29 cellular contexts compared by ENCODE assay signal in the genomic region with DNA sequence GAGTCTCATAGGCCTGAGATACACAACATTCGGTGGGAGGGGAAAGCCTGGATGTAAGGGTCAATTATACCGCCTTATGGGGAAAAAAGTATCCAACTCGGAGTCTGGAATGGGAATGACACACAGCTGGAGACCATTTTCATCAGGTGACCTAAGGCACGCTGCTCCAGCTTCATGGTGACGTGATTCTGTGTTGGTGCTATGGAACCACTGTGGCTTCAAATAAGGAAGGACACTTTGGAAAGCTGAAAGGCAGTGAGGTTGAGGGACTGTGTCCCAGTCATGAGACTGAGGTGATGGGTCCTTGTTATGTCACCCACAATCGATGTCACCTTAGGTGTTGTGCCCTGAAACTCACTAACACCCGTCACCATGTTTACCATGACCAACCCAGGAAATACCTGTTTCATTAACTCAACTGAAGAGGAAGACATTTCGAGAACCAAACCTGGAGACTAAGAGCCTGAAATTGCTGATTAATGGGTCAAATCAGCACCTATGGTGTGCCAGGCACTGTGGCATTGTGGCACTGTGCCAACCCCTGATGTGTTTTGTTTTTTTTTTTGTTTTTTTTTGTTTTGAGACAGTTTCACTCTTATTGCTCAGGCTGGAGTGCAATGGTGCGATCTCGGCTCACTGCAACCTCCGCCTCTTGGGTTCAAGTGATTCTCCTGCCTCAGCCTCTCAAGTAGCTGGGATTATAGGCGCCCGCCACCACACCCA. TPM values are rescaled to one million over a fixed set of nuclear protein-coding genes. Genes with fewer than 3 reads are reported as not detected.
DNase-seq lines count a peak whose midpoint lies in the region; ATAC-seq, FAIRE-seq and TF ChIP-seq lines count a peak whose summit lies in the region.
"Had no signal": no experiment of that assay in that cellular context is flagged by ENCODE, and none has a peak within 500 bp of the region (broad histone marks: within the 10 kb centered on the region; RNA-seq: fewer than 3 reads in every experiment).

No MANE protein-coding gene starts in this region.

- H3K9me3 ChIP-seq in HEK293 (ENCODE audit: control insufficient read depth, insufficient read depth, low read depth, low read length) (no peaks in the 10 kb centered on the region), astrocyte (ENCODE audit: insufficient read depth, low read depth, low read length) (no peaks in the 10 kb centered on the region), gastroesophageal sphincter (no peaks in the 10 kb centered on the region), trophoblast cell (ENCODE audit: insufficient read depth, low read depth, low read length) (no peaks in the 10 kb centered on the region), Karpas-422 (ENCODE audit: low read length) (no peaks in the 10 kb centered on the region)
- no peaks in the 10 kb centered on the region for H3K9me3 ChIP-seq in CD8-positive, alpha-beta T cell (ENCODE audit: low read length)
- H3K9me3 ChIP-seq: body of pancreas, ovary, SK-N-SH, thyroid gland had no signal

- H3K79me2 ChIP-seq in astrocyte (ENCODE audit: insufficient read depth, low read length), result no peaks in the 10 kb centered on the region
- H3K79me2 ChIP-seq in trophoblast cell (ENCODE audit: control insufficient read depth, insufficient read depth, low read length, poor library complexity), result no peaks in the 10 kb centered on the region
- no peaks in the 10 kb centered on the region for H3K79me2 ChIP-seq in Karpas-422 (ENCODE audit: low read length)

- H3K36me3 ChIP-seq in HEK293 (ENCODE audit: control insufficient read depth in 2 of 2, insufficient read depth in 1 of 2, low read length in 2 of 2), result no peaks in the 10 kb centered on the region
- no peaks in the 10 kb centered on the region for H3K36me3 ChIP-seq in astrocyte (ENCODE audit: insufficient read depth, low read length)
- H3K36me3 ChIP-seq in gastroesophageal sphincter, result no peaks in the 10 kb centered on the region
- no peaks in the 10 kb centered on the region for H3K36me3 ChIP-seq in trophoblast cell (ENCODE audit: control insufficient read depth in 1 of 2, insufficient read depth in 2 of 2, low read length in 2 of 2)
- no peaks in the 10 kb centered on the region for H3K36me3 ChIP-seq in CD8-positive, alpha-beta T cell (ENCODE audit: insufficient read depth, low read length)
- H3K36me3 ChIP-seq in Karpas-422 (ENCODE audit: insufficient read depth, low read length), result no peaks in the 10 kb centered on the region
- H3K36me3 ChIP-seq: ovary, thyroid gland had no signal

- H2BK120ac ChIP-seq in trophoblast cell (ENCODE audit: insufficient read depth, low read length, poor library complexity), result peak overlapping the region; percentile 31

- peak overlapping the region; percentile 5 for H2AK5ac ChIP-seq in trophoblast cell (ENCODE audit: low read length)

- no peak overlapping the region for H3K4ac ChIP-seq in trophoblast cell (ENCODE audit: low read depth, low read length)

- H3K4me1 ChIP-seq in HEK293 (ENCODE audit: control insufficient read depth, insufficient read depth, low read length) (peaks cover 10% of the 10 kb centered on the region), astrocyte (ENCODE audit: insufficient read depth, low read length) (peaks cover 17% of the 10 kb centered on the region), gastroesophageal sphincter (peaks cover 0 to 25% (median 4%) of the 10 kb centered on the region in 3 donors), trophoblast cell (ENCODE audit: control insufficient read depth in 1 of 2, insufficient read depth in 2 of 2, low read length in 2 of 2) (peaks cover 35 to 40% of the 10 kb centered on the region in 2 experiments), Karpas-422 (ENCODE audit: low read length) (no peaks in the 10 kb centered on the region)
- no peaks in the 10 kb centered on the region for H3K4me1 ChIP-seq in CD8-positive, alpha-beta T cell (ENCODE audit: insufficient read depth, low read length)
- H3K4me1 ChIP-seq: body of pancreas had no signal

- H3K27ac ChIP-seq in HEK293 (ENCODE audit: extremely low read depth, low read depth, low read length) (peak overlapping the region; percentile 79), astrocyte (ENCODE audit: low read depth, low read length) (no peak overlapping the region), gastroesophageal sphincter (peak overlapping the region; percentile 14 to 81 (median 70)), trophoblast cell (ENCODE audit: low read depth, low read length) (no peak overlapping the region), Karpas-422 (ENCODE audit: low read length) (no peak overlapping the region)
- H3K27ac ChIP-seq in CD8-positive, alpha-beta T cell (ENCODE audit: low read depth, low read length), result no peak overlapping the region
- H3K27ac ChIP-seq: body of pancreas, epithelial cell of prostate, ovary, thyroid gland had no signal

- DNase-seq in astrocyte (ENCODE audit: low read depth) (no peak), trophoblast cell (no peak), Karpas-422 (no peak)
- no peak for DNase-seq in CD8-positive, alpha-beta T cell
- DNase-seq: activated CD4-positive, CD25-positive, alpha-beta regulatory T cell; activated naive CD4-positive, alpha-beta T cell; activated T-cell treated with anti-CD3 and anti-CD28 coated beads, Interleukin-2, amount 50 U/mL, for 48 hours; CD4-positive, alpha-beta T cell; DND-41; effector CD4-positive, alpha-beta T cell; left ventricle myocardium superior; naive thymus-derived CD8-positive, alpha-beta T cell; NCI-H1930; NCI-H524 treated with DMSO at 0.1 percent for 48 hours; small intestine; stimulated activated naive CD8-positive, alpha-beta T cell treated with anti-CD3 and anti-CD28 coated beads, Interleukin-15, Interleukin-2, amounts not matched to agents 100 U/mL and 50 U/mL, for 24 hours; thyroid gland had no signal

- peak overlapping the region; percentile 80 for H4K91ac ChIP-seq in trophoblast cell (ENCODE audit: low read depth, low read length)

- intact Hi-C loops in CD8-positive, alpha-beta T cell (cut with DNase I, micrococcal nuclease), result no loop called here

- POLR2A ChIA-PET in HEK293 (lab: Yijun Ruan, JAX), result interaction anchor here (3.8 kb wide), 1 partner anchor 11 kb away, joined by 28 read pairs; no protein-coding TSS in a partner anchor
- POLR2A ChIA-PET in CD8-positive, alpha-beta T cell (lab: Charles Lee), result no interaction called here

- no peak overlapping the region for H3K23ac ChIP-seq in trophoblast cell (ENCODE audit: low read length)

- H3K4me2 ChIP-seq in astrocyte (ENCODE audit: low read length) (no peak overlapping the region), trophoblast cell (ENCODE audit: low read length) (no peak overlapping the region), Karpas-422 (ENCODE audit: low read depth, low read length, poor library complexity, severe bottlenecking) (no peak overlapping the region)
- H3K4me2 ChIP-seq: SK-N-SH had no signal

- TF ChIP-seq EP300 in gastroesophageal sphincter (IDR thresholded peaks at IDR 0.05), result no peak

- no peak for TF ChIP-seq CTCF in HEK293 (tag by site-specific recombination; IDR thresholded peaks at IDR 0.05)
- TF ChIP-seq CTCF in astrocyte (IDR thresholded peaks at IDR 0.05; ENCODE audit: insufficient read depth, low read depth, low read length), result no peak
- TF ChIP-seq CTCF in gastroesophageal sphincter (IDR thresholded peaks at IDR 0.05), result no peak
- TF ChIP-seq CTCF in CD8-positive, alpha-beta T cell (IDR thresholded peaks at IDR 0.05), result no peak

- H3K27me3 Mint-ChIP-seq in astrocyte (ENCODE audit: low read depth, unreplicated experiment), result no peaks in the 10 kb centered on the region
- H3K27me3 Mint-ChIP-seq in CD8-positive, alpha-beta T cell (ENCODE audit: low read depth), result no peaks in the 10 kb centered on the region
- H3K27me3 Mint-ChIP-seq: CD4-positive, alpha-beta T cell; naive thymus-derived CD8-positive, alpha-beta T cell had no signal

- no peak overlapping the region for H4K8ac ChIP-seq in trophoblast cell (ENCODE audit: low read depth, low read length)

- no peaks in the 10 kb centered on the region for H3K9me3 Mint-ChIP-seq in astrocyte (ENCODE audit: unreplicated experiment)
- H3K9me3 Mint-ChIP-seq in CD8-positive, alpha-beta T cell, result no peaks in the 10 kb centered on the region
- H3K9me3 Mint-ChIP-seq: CD4-positive, alpha-beta T cell; naive thymus-derived CD8-positive, alpha-beta T cell; T-helper 1 cell treated with Interleukin-12 subunit alpha and Interleukin-12 subunit beta and Interleukin-4 antibody, amounts not matched to agents 30 μg/mL and 1 μg/mL, for 36 hours had no signal

- no peak overlapping the region for H4K12ac ChIP-seq in trophoblast cell (ENCODE audit: low read depth, low read length)

- H3K27me3 ChIP-seq in astrocyte (ENCODE audit: insufficient read depth, low read length) (no peaks in the 10 kb centered on the region), gastroesophageal sphincter (no peaks in the 10 kb centered on the region), trophoblast cell (ENCODE audit: insufficient read depth, low read length) (no peaks in the 10 kb centered on the region), Karpas-422 (ENCODE audit: low read length) (no peaks in the 10 kb centered on the region)
- no peaks in the 10 kb centered on the region for H3K27me3 ChIP-seq in CD8-positive, alpha-beta T cell (ENCODE audit: insufficient read depth, low read length)
- H3K27me3 ChIP-seq: body of pancreas, ovary, thyroid gland had no signal

- no peaks in the 10 kb centered on the region for H4K20me1 ChIP-seq in astrocyte (ENCODE audit: insufficient read depth, low read length)
- H4K20me1 ChIP-seq in Karpas-422 (ENCODE audit: insufficient read depth, low read depth, low read length), result no peaks in the 10 kb centered on the region

- H3K18ac ChIP-seq in trophoblast cell (ENCODE audit: low read length), result peak overlapping the region; percentile 39

- CTCF ChIA-PET in HEK293 (lab: Yijun Ruan, JAX), result interaction anchor here (0.8 to 2.2 kb wide), 4 partner anchors 9 to 48 kb away, joined by 3 to 6 read pairs (median 4); no protein-coding TSS in a partner anchor
- CTCF ChIA-PET in CD8-positive, alpha-beta T cell (lab: Charles Lee), result interaction anchor here (0.7 kb wide), 1 partner anchor 9 kb away, joined by 3 read pairs; no protein-coding TSS in a partner anchor

- H3K4me3 Mint-ChIP-seq in astrocyte (ENCODE audit: unreplicated experiment), result no peak overlapping the region
- H3K4me3 Mint-ChIP-seq in CD8-positive, alpha-beta T cell, result no peak overlapping the region
- H3K4me3 Mint-ChIP-seq: CD4-positive, alpha-beta T cell; naive thymus-derived CD8-positive, alpha-beta T cell; T-helper 1 cell treated with Interleukin-12 subunit alpha and Interleukin-12 subunit beta and Interleukin-4 antibody, amounts not matched to agents 30 μg/mL and 1 μg/mL, for 36 hours had no signal

- no peaks in the 10 kb centered on the region for H3K36me3 Mint-ChIP-seq in astrocyte (ENCODE audit: low read depth, unreplicated experiment)
- H3K36me3 Mint-ChIP-seq in CD8-positive, alpha-beta T cell, result no peaks in the 10 kb centered on the region
- H3K36me3 Mint-ChIP-seq: naive thymus-derived CD8-positive, alpha-beta T cell had no signal

- H3K79me1 ChIP-seq in trophoblast cell (ENCODE audit: low read length), result peaks cover 40% of the 10 kb centered on the region

- 87 to 89% methylated on average over 9 to 13 of the region's 13 CpGs for WGBS in gastroesophageal sphincter (ENCODE audit: low coverage in 1 of 2), 2 donors
- WGBS in trophoblast cell (ENCODE audit: extremely low coverage, insufficient coverage, insufficient read length), result no CpG with 5 or more reads among the region's 13 CpGs

- no peak for FAIRE-seq in astrocyte (lab: Jason Lieb, UNC)
- FAIRE-seq: D721Med, keratinocyte, small intestine had no signal

- no peak for ATAC-seq in gastroesophageal sphincter
- ATAC-seq in CD8-positive, alpha-beta T cell, result no peak
- ATAC-seq in HG03378 (IDR thresholded peaks at IDR 0.05; ENCODE audit: unreplicated experiment), result no peak
- no peak for ATAC-seq in GM21786 (IDR thresholded peaks at IDR 0.05; ENCODE audit: unreplicated experiment)
- ATAC-seq: HCT116; naive thymus-derived CD8-positive, alpha-beta T cell; stimulated activated naive CD8-positive, alpha-beta T cell treated with anti-CD3 and anti-CD28 coated beads, Interleukin-15, Interleukin-2, amounts not matched to agents 100 U/mL and 50 U/mL, for 24 hours had no signal

- H3K9ac ChIP-seq in astrocyte (ENCODE audit: low read length), result no peak overlapping the region
- H3K9ac ChIP-seq in trophoblast cell (ENCODE audit: low read length), result no peak overlapping the region
- H3K9ac ChIP-seq in Karpas-422 (ENCODE audit: low read length), result no peak overlapping the region
- H3K9ac ChIP-seq: SK-N-SH had no signal

- H3K4me3 ChIP-seq in HEK293 (ENCODE audit: low read depth, low read length), result no peak overlapping the region
- H3K4me3 ChIP-seq in astrocyte (ENCODE audit: insufficient read depth, low read depth, low read length), result no peak overlapping the region
- no peak overlapping the region for H3K4me3 ChIP-seq in gastroesophageal sphincter
- no peak overlapping the region for H3K4me3 ChIP-seq in trophoblast cell (ENCODE audit: low read depth, low read length)
- no peak overlapping the region for H3K4me3 ChIP-seq in CD8-positive, alpha-beta T cell (ENCODE audit: low read depth, low read length)
- no peak overlapping the region for H3K4me3 ChIP-seq in Karpas-422 (ENCODE audit: low read length)
- H3K4me3 ChIP-seq: body of pancreas, ovary, thyroid gland had no signal

- H2AFZ ChIP-seq in astrocyte (ENCODE audit: low read depth, low read length) (no peak overlapping the region), trophoblast cell (ENCODE audit: insufficient read depth, low read length, poor library complexity) (no peak overlapping the region), Karpas-422 (ENCODE audit: low read length) (no peak overlapping the region)

- peak overlapping the region; percentile 22 for H2BK5ac ChIP-seq in trophoblast cell (ENCODE audit: low read depth, low read length, poor library complexity)

- peak overlapping the region; percentile 19 for H2BK12ac ChIP-seq in trophoblast cell (ENCODE audit: low read length)

- H3K4me1 Mint-ChIP-seq in astrocyte (ENCODE audit: low read depth, unreplicated experiment), result peaks cover 27% of the 10 kb centered on the region
- no peaks in the 10 kb centered on the region for H3K4me1 Mint-ChIP-seq in CD8-positive, alpha-beta T cell (ENCODE audit: low read depth)
- H3K4me1 Mint-ChIP-seq: naive thymus-derived CD8-positive, alpha-beta T cell had no signal

- H3K14ac ChIP-seq in trophoblast cell (ENCODE audit: low read length), result peak overlapping the region; percentile 47

- no peak for TF ChIP-seq POLR2A in gastroesophageal sphincter (IDR thresholded peaks at IDR 0.05)

- no peaks in the 10 kb centered on the region for H3K9me2 ChIP-seq in Karpas-422 (replicated peaks; ENCODE audit: insufficient read depth, low read length)
- H3K9me2 ChIP-seq: SK-N-SH had no signal

- peak overlapping the region; percentile 75 for H3K27ac Mint-ChIP-seq in astrocyte (ENCODE audit: unreplicated experiment)
- H3K27ac Mint-ChIP-seq in CD8-positive, alpha-beta T cell, result no peak overlapping the region
- H3K27ac Mint-ChIP-seq: CD4-positive, alpha-beta T cell; T-helper 1 cell treated with Interleukin-12 subunit alpha and Interleukin-12 subunit beta and Interleukin-4 antibody, amounts not matched to agents 30 μg/mL and 1 μg/mL, for 36 hours had no signal

RNA-seq across cellular contexts. Expression of a gene that starts 54.4 kb away (rescaled TPM):
- total RNA-seq in astrocyte (122 and 126 TPM in 2 replicates), gastroesophageal sphincter (100 to 1,000 TPM in 3 of 4 donors, 10 to 100 TPM in 1; 70.1 to 107 (median 104) TPM)
- polyA plus RNA-seq in trophoblast cell (2013), result 147 and 150 TPM in 2 replicates
- total RNA-seq in CD8-positive, alpha-beta T cell, result 100 to 1,000 TPM; 707 to 714 TPM
- 14.1 and 16.5 TPM in 2 replicates for total RNA-seq in Karpas-422 (2014; rRNA removed; shearing (Covaris generic); ENCODE audit: low replicate concordance)

Comparison
In these comparisons a context has a peak if more than half of its experiments do, and no peak if none do; other contexts are left out.
1. H3K27ac ChIP-seq: peak in HEK293 (single experiment) and gastroesophageal sphincter (4 of 4); none in astrocyte (single experiment), trophoblast cell (single experiment), CD8-positive, alpha-beta T cell (single experiment) and Karpas-422 (single experiment).